In the genomic region with DNA sequence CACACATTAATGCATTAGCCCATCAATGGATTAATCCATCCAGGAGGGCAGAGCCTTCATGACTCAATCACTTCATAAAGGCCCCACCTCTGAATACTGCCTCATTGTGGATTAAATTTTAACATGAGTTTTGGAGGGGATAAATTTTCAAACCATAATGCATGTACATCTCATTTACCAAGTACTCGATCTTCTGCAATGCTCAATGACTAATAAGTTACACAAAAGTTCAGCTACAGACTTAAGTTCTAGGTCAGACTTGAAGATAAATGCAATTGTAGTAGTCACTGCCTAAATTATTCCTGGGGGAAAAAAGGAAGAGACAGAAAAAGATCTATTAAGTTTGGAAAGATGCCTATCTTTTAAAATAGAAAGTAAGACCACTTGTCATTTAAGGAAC, we compare ENCODE assay signal across 1 cellular context.
TF ChIP-seq lines count a peak whose summit lies in the region.

No MANE protein-coding gene starts in this region.

TF ChIP-seq in IMR-90, 13 proteins besides CTCF, POLR2A, EP300 and RAD21 (continued from another document):
- TF ChIP-seq, protein P1, sequence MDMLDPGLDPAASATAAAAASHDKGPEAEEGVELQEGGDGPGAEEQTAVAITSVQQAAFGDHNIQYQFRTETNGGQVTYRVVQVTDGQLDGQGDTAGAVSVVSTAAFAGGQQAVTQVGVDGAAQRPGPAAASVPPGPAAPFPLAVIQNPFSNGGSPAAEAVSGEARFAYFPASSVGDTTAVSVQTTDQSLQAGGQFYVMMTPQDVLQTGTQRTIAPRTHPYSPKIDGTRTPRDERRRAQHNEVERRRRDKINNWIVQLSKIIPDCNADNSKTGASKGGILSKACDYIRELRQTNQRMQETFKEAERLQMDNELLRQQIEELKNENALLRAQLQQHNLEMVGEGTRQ (IDR thresholded peaks at IDR 0.05; ENCODE audit: low read depth, low read length), result no peak
- no peak for TF ChIP-seq SMC3 (IDR thresholded peaks at IDR 0.05; ENCODE audit: low read depth, low read length)
- no peak for TF ChIP-seq BHLHE40 (IDR thresholded peaks at IDR 0.05; ENCODE audit: low read depth, low read length)
